11 cellular contexts compared by ENCODE assay signal in genomic region chr14:97137705-97138104, GRCh38.
"Had no signal": no experiment of that assay in that cellular context is flagged by ENCODE, and none has a peak within 500 bp of the region (broad histone marks: within the 10 kb centered on the region; RNA-seq: fewer than 3 reads in every experiment).

No MANE protein-coding gene starts in this region.

- ATAC-seq: left ventricle myocardium superior, sciatic nerve had no signal

- H3K4me1 Mint-ChIP-seq: neural crest cell had no signal

- DNase-seq: anterior cingulate cortex; dermis blood vessel endothelial cell; left ventricle myocardium superior; mesendoderm; spleen; stimulated activated CD4-positive, alpha-beta T cell treated with anti-CD3 and anti-CD28 coated beads, Interleukin-1b, Interleukin-23, amount 100 ng/mL, for 48 hours; stimulated activated naive CD4-positive, alpha-beta T cell treated with Interleukin-2 at 50 U/mL for 16 hours; upper lobe of left lung had no signal

- H3K27ac Mint-ChIP-seq: activated naive CD8-positive, alpha-beta T cell had no signal

- H3K4me3 Mint-ChIP-seq: activated naive CD8-positive, alpha-beta T cell; neural crest cell had no signal
